In the genomic region with DNA sequence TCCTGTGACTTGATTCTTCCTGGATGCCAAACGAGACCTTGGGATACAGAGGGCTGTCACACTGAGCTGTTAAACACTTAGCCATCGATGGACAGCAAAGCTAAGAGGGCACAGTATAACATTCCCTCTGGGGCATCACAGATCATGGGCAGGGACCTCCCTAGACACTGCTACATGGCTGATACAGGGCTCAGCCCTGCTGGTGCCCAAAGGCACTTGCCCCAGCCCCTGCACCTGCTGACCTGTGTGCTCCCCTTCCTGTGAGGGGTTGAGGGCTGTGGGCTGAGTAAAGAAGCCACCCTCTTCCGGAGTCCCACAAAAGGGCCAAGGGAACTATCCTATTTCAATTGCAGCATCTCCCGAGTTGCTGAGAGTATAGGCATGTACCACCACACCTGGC, we compare ENCODE assay signal across 27 cellular contexts.
"Had no signal": no experiment of that assay in that cellular context is flagged by ENCODE, and none has a peak within 500 bp of the region (broad histone marks: within the 10 kb centered on the region; RNA-seq: fewer than 3 reads in every experiment).

No MANE protein-coding gene starts in this region.

- H3K27me3 Mint-ChIP-seq: dendritic cell treated with granulocyte-macrophage colony-stimulating factor and Interleukin-4, amounts not matched to agents 40 ng/mL and 50 ng/mL, for 4 days; effector memory CD8-positive, alpha-beta T cell had no signal

- H3K27me3 ChIP-seq: colonic mucosa, esophagus squamous epithelium, gastrocnemius medialis, heart right ventricle, left lung had no signal

- H3K36me3 ChIP-seq: colonic mucosa, esophagus squamous epithelium, gastrocnemius medialis, heart right ventricle, left lung, lower lobe of right lung had no signal

- H3K9me3 ChIP-seq: colonic mucosa, esophagus squamous epithelium, gastrocnemius medialis, heart right ventricle, left lung, lower lobe of right lung, mucosa of descending colon had no signal

- DNase-seq: colonic mucosa; cortex of kidney; effector CD8-positive, alpha-beta T cell; effector memory CD8-positive, alpha-beta T cell; endodermal cell; erythroblast; esophagus squamous epithelium; foreskin fibroblast; foreskin melanocyte; gastrocnemius medialis; glutamatergic neuron; head of caudate nucleus; heart right ventricle; hippocampal formation; left cardiac atrium; left lung; left ventricle myocardium superior; lower lobe of right lung; mesenchymal stem cell; mucosa of descending colon had no signal

- H3K4me3 Mint-ChIP-seq: dendritic cell treated with granulocyte-macrophage colony-stimulating factor and Interleukin-4, amounts not matched to agents 40 ng/mL and 50 ng/mL, for 4 days; effector memory CD8-positive, alpha-beta T cell; endodermal cell; mesothelial cell of epicardium had no signal

- H3K27ac Mint-ChIP-seq: dendritic cell treated with granulocyte-macrophage colony-stimulating factor and Interleukin-4, amounts not matched to agents 40 ng/mL and 50 ng/mL, for 4 days; effector memory CD8-positive, alpha-beta T cell; endodermal cell; mesothelial cell of epicardium had no signal

- ATAC-seq: effector memory CD8-positive, alpha-beta T cell; esophagus mucosa; gastrocnemius medialis; heart right ventricle; left cardiac atrium; left lung; left ventricle myocardium superior; lower lobe of right lung; mucosa of descending colon had no signal

- H3K4me1 Mint-ChIP-seq: mesothelial cell of epicardium had no signal

- H3K9me3 Mint-ChIP-seq: dendritic cell treated with granulocyte-macrophage colony-stimulating factor and Interleukin-4, amounts not matched to agents 40 ng/mL and 50 ng/mL, for 4 days; effector memory CD8-positive, alpha-beta T cell; endodermal cell had no signal

- H3K4me3 ChIP-seq: colonic mucosa, esophagus squamous epithelium, gastrocnemius medialis, heart right ventricle, left lung, lower lobe of right lung, mucosa of descending colon had no signal

- H3K4me1 ChIP-seq: colonic mucosa, esophagus squamous epithelium, gastrocnemius medialis, left lung, lower lobe of right lung had no signal

- H3K27ac ChIP-seq: colonic mucosa, epithelial cell of prostate, esophagus squamous epithelium, gastrocnemius medialis, heart right ventricle, left lung, lower lobe of right lung had no signal

- FAIRE-seq: endometrium, islet of Langerhans, keratinocyte had no signal
